ENCODE assay signal across 1 cellular context in the genomic region with DNA sequence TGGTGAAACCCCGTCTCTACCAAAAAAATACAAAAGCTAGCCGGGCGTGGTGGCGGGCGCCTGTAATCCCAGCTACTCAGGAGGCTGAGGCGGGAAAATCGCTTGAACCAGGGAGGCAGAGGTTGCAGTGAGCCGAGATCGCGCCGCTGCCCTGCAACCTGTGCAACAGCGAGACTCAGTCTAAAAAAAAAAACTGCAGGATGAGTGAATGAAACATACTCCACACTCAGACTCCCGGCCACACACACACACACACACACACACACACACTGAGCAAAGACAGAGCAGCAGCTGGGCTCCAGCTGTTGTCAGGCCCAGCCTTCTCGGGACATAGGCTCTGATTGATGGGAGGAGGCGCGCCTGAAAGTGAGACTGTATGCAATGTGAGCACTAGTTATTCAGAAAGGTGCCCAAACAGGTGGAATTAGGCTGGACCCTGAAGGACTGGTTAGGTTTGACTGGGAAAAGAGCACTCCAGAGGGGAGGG.
TF ChIP-seq lines count a peak whose summit lies in the region.

No MANE protein-coding gene starts in this region.

TF ChIP-seq in HepG2, 621 proteins besides CTCF, POLR2A, EP300 and RAD21:
- TF ChIP-seq PRDM10 (CRISPR knock-in tag; IDR thresholded peaks at IDR 0.05; ENCODE audit: low read depth), result no peak
- no peak for TF ChIP-seq ZNF496 (CRISPR knock-in tag; IDR thresholded peaks at IDR 0.05; ENCODE audit: insufficient replicate concordance)
- TF ChIP-seq NR3C1 (CRISPR knock-in tag; IDR thresholded peaks at IDR 0.05), result no peak
- TF ChIP-seq KAT8 (CRISPR knock-in tag; IDR thresholded peaks at IDR 0.05), result no peak
- no peak for TF ChIP-seq NKX3-1 (CRISPR knock-in tag; IDR thresholded peaks at IDR 0.05)
- TF ChIP-seq, protein P1, sequence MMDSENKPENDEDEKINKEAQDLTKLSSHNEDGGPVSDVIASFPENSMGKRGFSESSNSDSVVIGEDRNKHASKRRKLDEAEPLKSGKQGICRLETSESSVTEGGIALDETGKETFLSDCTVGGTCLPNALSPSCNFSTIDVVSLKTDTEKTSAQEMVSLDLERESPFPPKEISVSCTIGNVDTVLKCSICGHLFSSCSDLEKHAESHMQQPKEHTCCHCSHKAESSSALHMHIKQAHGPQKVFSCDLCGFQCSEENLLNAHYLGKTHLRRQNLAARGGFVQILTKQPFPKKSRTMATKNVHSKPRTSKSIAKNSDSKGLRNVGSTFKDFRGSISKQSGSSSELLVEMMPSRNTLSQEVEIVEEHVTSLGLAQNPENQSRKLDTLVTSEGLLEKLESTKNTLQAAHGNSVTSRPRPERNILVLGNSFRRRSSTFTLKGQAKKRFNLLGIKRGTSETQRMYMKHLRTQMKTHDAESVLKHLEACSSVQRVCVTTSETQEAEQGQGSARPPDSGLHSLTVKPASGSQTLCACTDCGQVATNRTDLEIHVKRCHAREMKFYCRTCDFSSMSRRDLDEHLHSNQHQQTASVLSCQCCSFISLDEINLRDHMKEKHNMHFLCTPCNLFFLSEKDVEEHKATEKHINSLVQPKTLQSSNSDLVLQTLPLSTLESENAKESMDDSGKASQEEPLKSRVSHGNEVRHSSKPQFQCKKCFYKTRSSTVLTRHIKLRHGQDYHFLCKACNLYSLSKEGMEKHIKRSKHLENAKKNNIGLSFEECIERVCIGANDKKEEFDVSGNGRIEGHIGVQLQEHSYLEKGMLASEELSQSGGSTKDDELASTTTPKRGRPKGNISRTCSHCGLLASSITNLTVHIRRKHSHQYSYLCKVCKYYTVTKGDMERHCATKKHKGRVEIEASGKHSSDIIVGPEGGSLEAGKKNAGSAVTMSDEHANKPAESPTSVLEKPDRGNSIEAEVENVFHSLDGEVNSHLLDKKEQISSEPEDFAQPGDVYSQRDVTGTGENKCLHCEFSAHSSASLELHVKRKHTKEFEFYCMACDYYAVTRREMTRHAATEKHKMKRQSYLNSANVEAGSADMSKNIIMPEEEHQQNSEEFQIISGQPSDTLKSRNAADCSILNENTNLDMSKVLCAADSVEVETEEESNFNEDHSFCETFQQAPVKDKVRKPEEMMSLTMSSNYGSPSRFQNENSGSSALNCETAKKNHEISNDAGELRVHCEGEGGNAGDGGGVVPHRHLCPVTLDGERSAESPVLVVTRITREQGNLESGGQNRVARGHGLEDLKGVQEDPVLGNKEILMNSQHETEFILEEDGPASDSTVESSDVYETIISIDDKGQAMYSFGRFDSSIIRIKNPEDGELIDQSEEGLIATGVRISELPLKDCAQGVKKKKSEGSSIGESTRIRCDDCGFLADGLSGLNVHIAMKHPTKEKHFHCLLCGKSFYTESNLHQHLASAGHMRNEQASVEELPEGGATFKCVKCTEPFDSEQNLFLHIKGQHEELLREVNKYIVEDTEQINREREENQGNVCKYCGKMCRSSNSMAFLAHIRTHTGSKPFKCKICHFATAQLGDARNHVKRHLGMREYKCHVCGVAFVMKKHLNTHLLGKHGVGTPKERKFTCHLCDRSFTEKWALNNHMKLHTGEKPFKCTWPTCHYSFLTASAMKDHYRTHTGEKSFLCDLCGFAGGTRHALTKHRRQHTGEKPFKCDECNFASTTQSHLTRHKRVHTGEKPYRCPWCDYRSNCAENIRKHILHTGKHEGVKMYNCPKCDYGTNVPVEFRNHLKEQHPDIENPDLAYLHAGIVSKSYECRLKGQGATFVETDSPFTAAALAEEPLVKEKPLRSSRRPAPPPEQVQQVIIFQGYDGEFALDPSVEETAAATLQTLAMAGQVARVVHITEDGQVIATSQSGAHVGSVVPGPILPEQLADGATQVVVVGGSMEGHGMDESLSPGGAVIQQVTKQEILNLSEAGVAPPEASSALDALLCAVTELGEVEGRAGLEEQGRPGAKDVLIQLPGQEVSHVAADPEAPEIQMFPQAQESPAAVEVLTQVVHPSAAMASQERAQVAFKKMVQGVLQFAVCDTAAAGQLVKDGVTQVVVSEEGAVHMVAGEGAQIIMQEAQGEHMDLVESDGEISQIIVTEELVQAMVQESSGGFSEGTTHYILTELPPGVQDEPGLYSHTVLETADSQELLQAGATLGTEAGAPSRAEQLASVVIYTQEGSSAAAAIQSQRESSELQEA (CRISPR knock-in tag; IDR thresholded peaks at IDR 0.05; ENCODE audit: not compliant biosample characterization), result no peak
- TF ChIP-seq, protein P2, sequence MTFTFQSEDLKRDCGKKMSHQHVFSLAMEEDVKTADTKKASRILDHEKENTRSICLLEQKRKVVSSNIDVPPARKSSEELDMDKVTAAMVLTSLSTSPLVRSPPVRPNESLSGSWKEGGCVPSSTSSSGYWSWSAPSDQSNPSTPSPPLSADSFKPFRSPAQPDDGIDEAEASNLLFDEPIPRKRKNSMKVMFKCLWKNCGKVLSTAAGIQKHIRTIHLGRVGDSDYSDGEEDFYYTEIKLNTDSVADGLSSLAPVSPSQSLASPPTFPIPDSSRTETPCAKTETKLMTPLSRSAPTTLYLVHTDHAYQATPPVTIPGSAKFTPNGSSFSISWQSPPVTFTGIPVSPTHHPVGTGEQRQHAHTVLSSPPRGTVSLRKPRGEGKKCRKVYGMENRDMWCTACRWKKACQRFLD (CRISPR knock-in tag; IDR thresholded peaks at IDR 0.05; ENCODE audit: borderline replicate concordance), result no peak
TF ChIP-seq in HepG2: peak in this region for 0.
